21 cellular contexts compared by ENCODE assay signal in the genomic region with DNA sequence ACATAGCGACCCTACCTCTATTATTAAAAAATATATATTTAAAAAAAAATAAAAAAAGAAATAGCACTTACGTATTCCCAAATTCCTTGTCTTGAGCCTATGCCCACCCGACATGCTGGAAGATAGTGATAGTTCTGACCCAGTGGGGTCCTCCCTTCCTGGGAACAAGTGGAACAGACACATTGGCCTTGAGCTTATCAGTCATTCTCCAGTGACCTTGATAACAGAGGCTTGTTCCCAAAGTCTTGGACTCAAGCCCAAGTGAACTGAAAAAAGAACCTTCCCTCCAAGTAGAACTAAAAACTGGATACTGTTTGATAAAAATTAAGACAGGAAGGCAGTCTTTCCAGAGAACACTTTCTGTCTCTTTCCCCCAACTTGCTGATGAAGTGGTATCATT.
DNase-seq lines count a peak whose midpoint lies in the region; ATAC-seq and TF ChIP-seq lines count a peak whose summit lies in the region.
"Had no signal": no experiment of that assay in that cellular context is flagged by ENCODE, and none has a peak within 500 bp of the region (broad histone marks: within the 10 kb centered on the region; RNA-seq: fewer than 3 reads in every experiment).

No MANE protein-coding gene starts in this region.

- no peaks in the 10 kb centered on the region for H4K20me1 ChIP-seq in MM.1S (ENCODE audit: insufficient read depth, low read length)

- no peak overlapping the region for H3K4me2 ChIP-seq in MM.1S (ENCODE audit: low read depth, low read length)
- H3K4me2 ChIP-seq: SK-N-SH had no signal

- H3K27me3 ChIP-seq in layer of hippocampus (ENCODE audit: control insufficient read depth, insufficient read depth, low read length), result no peaks in the 10 kb centered on the region
- H3K27me3 ChIP-seq in MM.1S (replicated peaks; ENCODE audit: insufficient read depth, low read length), result no peaks in the 10 kb centered on the region
- H3K27me3 ChIP-seq: Peyer's patch had no signal

- ATAC-seq in Right ventricle myocardium inferior, result peak; percentile 61
- no peak for ATAC-seq in HG03378 (IDR thresholded peaks at IDR 0.05; ENCODE audit: unreplicated experiment)
- no peak for ATAC-seq in HG02623 (IDR thresholded peaks at IDR 0.05; ENCODE audit: unreplicated experiment)
- ATAC-seq: HCT116 had no signal

- no peaks in the 10 kb centered on the region for H3K36me3 ChIP-seq in MM.1S (replicated peaks; ENCODE audit: insufficient read depth, low read length)
- H3K36me3 ChIP-seq: Peyer's patch had no signal

- no peaks in the 10 kb centered on the region for H3F3A ChIP-seq in MM.1S (ENCODE audit: insufficient read depth, low read length)

- H3K9ac ChIP-seq in MM.1S (ENCODE audit: low read length), result no peak overlapping the region
- H3K9ac ChIP-seq: SK-N-SH had no signal

- no peaks in the 10 kb centered on the region for H3K4me1 ChIP-seq in MM.1S (ENCODE audit: low read length)

- H3K9me2 ChIP-seq in MM.1S (replicated peaks; ENCODE audit: insufficient read depth, low read length), result no peaks in the 10 kb centered on the region
- H3K9me2 ChIP-seq: SK-N-SH had no signal

- no peak overlapping the region for H3K4me3 ChIP-seq in MM.1S (ENCODE audit: low read length)
- H3K4me3 ChIP-seq: Peyer's patch had no signal

- peak overlapping the region; percentile 55 for H3K27ac ChIP-seq in layer of hippocampus (ENCODE audit: low read depth, low read length)
- H3K27ac ChIP-seq in MM.1S (ENCODE audit: low read length), result no peak overlapping the region
- H3K27ac ChIP-seq: 22Rv1, Peyer's patch had no signal

- TF ChIP-seq POLR2A in erythroblast (IDR thresholded peaks at IDR 0.05; ENCODE audit: low read length), result no peak

- no peaks in the 10 kb centered on the region for H3K9me3 ChIP-seq in MM.1S (replicated peaks; ENCODE audit: insufficient read depth, low read length)
- H3K9me3 ChIP-seq: Peyer's patch, SK-N-SH had no signal

- H2AFZ ChIP-seq in MM.1S (ENCODE audit: low read length), result no peak overlapping the region

- DNase-seq in Right ventricle myocardium inferior (ENCODE audit: missing footprints) (no peak), cardiac septum (ENCODE audit: low spot score) (no peak), erythroblast (lab: John Stamatoyannopoulos, UW) (peak; percentile 62 to 83), MM.1S (no peak)
- DNase-seq in stimulated activated CD4-positive, alpha-beta T cell treated with anti-CD3 and anti-CD28 coated beads, Interleukin-2, amount 100 ng/mL, for 24 hours, result no peak
- DNase-seq: CD4-positive, alpha-beta memory T cell; DMS79; Karpas-422; NCI-H1105; NCI-H1694; NCI-H2107; NCI-H2227 treated with DMSO at 0.1 percent for 48 hours; NCI-H524; Peyer's patch; SHP77; SK-N-SH had no signal

- intact Hi-C loops in Right ventricle myocardium inferior (cut with DNase I) (no loop called here), cardiac septum (cut with DNase I) (no loop called here)

- no peaks in the 10 kb centered on the region for H3K79me2 ChIP-seq in MM.1S (ENCODE audit: low read length)

- no peak for TF ChIP-seq CTCF in MM.1S (IDR thresholded peaks at IDR 0.05; ENCODE audit: low read length)

Comparison
In these comparisons a context has a peak if more than half of its experiments do, and no peak if none do; other contexts are left out.
1. DNase-seq: peak in erythroblast (2 of 2); none in Right ventricle myocardium inferior (single experiment), cardiac septum (single experiment), stimulated activated CD4-positive, alpha-beta T cell treated with anti-CD3 and anti-CD28 coated beads, Interleukin-2, amount 100 ng/mL, for 24 hours (0 of 2) and MM.1S (single experiment).